In the genomic region with DNA sequence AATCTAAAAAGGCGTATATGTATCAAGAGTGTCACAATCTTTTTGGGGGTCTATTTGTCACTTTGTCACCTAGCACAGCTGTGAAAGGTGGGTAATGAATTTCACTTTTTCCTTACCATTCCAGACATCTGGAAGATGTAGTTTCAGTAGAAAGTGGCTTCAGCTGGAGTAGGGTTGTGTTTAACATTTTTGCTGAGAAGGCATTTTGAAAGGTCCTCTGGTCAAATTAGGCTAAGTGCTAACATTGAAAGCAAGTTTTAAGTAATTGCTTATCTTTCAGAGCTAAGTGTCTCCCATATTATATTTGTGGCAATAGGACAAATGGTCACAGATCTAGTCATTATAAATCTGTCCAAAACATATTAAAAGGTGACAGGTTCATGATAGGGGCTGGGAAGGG, we compare ENCODE assay signal across 3 cellular contexts.
TF ChIP-seq lines count a peak whose summit lies in the region.

No MANE protein-coding gene starts in this region.

TF ChIP-seq in A549, 52 proteins besides CTCF, POLR2A, EP300 and RAD21:
- TF ChIP-seq ESRRA (IDR thresholded peaks at IDR 0.05; ENCODE audit: borderline replicate concordance, low read length) (no peak), ZSCAN20 (CRISPR knock-in tag; IDR thresholded peaks at IDR 0.05) (no peak), MAFK (IDR thresholded peaks at IDR 0.05; ENCODE audit: partially characterized antibody) (peak; percentile 84), CBX8 (IDR thresholded peaks at IDR 0.05) (no peak)

TF ChIP-seq in IMR-90, 13 proteins besides CTCF, POLR2A, EP300 and RAD21:
- TF ChIP-seq MAZ (IDR thresholded peaks at IDR 0.05; ENCODE audit: borderline replicate concordance, low read depth, low read length) (no peak), MAFK (IDR thresholded peaks at IDR 0.05; ENCODE audit: low read depth, low read length) (peak; percentile 62), NFE2L2 (IDR thresholded peaks at IDR 0.05; ENCODE audit: low read depth, low read length) (no peak), RFX5 (IDR thresholded peaks at IDR 0.05; ENCODE audit: low read depth, low read length) (no peak)

TF ChIP-seq in H1, 55 proteins besides CTCF, POLR2A, EP300 and RAD21:
- TF ChIP-seq MAFK (IDR thresholded peaks at IDR 0.05; ENCODE audit: low read depth, low read length) (0 out of 2 replicates have a peak, but pooled peaks have one; percentile 2), RXRA (IDR thresholded peaks at IDR 0.05; ENCODE audit: insufficient read depth, low read depth, low read length) (no peak)
